Comparison of ENCODE assay signal across 20 cellular contexts in genomic region chr2:121524650-121525425, GRCh38. TPM values are rescaled to one million over a fixed set of nuclear protein-coding genes. Genes with fewer than 3 reads are reported as not detected.
DNase-seq lines count a peak whose midpoint lies in the region; ATAC-seq and TF ChIP-seq lines count a peak whose summit lies in the region.
"Had no signal": no experiment of that assay in that cellular context is flagged by ENCODE, and none has a peak within 500 bp of the region (broad histone marks: within the 10 kb centered on the region; RNA-seq: fewer than 3 reads in every experiment).

No MANE protein-coding gene starts in this region.

- H4K20me1 ChIP-seq in GM23338 (replicated peaks; ENCODE audit: insufficient read depth), result peaks cover 14% of the 10 kb centered on the region; the same call in 1 of the 2 replicates

- H3K4me2 ChIP-seq in GM23338, result no peak overlapping the region
- H3K4me2 ChIP-seq: SK-N-SH had no signal

- CTCF ChIA-PET in WTC11 (lab: Charles Lee), result no interaction called here

- H2AFZ ChIP-seq in GM23338, result no peak overlapping the region

- peaks cover 31% of the 10 kb centered on the region for H3K79me2 ChIP-seq in GM23338 (replicated peaks; ENCODE audit: insufficient read depth)

- H3K27me3 ChIP-seq in GM23338 (ENCODE audit: insufficient read depth), result no peaks in the 10 kb centered on the region
- H3K27me3 ChIP-seq: colonic mucosa, right lobe of liver had no signal

- POLR2A ChIA-PET in WTC11 (lab: Charles Lee), result no interaction called here

- TF ChIP-seq CTCF in GM23338 (conservative IDR thresholded peaks at IDR 0.05; ENCODE audit: low read depth in 2 of 2), result no peak
- no peak for TF ChIP-seq CTCF in WTC11 (IDR thresholded peaks at IDR 0.05)
- no peak for TF ChIP-seq CTCF in nephron progenitor cell (IDR thresholded peaks at IDR 0.05)

- H3K4me1 Mint-ChIP-seq in GM23338, result peaks cover 32% of the 10 kb centered on the region
- peaks cover 29% of the 10 kb centered on the region for H3K4me1 Mint-ChIP-seq in WTC11
- peaks cover 18% of the 10 kb centered on the region for H3K4me1 Mint-ChIP-seq in nephron progenitor cell

- H3F3A ChIP-seq in GM23338 (replicated peaks; ENCODE audit: low read depth), result no peaks in the 10 kb centered on the region

- H3K27me3 Mint-ChIP-seq in GM23338 (ENCODE audit: insufficient read depth, low read depth, poor library complexity) (peaks cover 2% of the 10 kb centered on the region), WTC11 (ENCODE audit: low read depth) (no peaks in the 10 kb centered on the region), nephron progenitor cell (ENCODE audit: low read depth, poor library complexity) (no peaks in the 10 kb centered on the region)

- H3K4me3 ChIP-seq in GM23338, result no peak overlapping the region
- H3K4me3 ChIP-seq: colonic mucosa, right lobe of liver had no signal

- H3K27ac Mint-ChIP-seq in GM23338, result peak overlapping the region; percentile 51; the same call in 1 of the 2 replicates
- H3K27ac Mint-ChIP-seq in WTC11, result peak overlapping the region; percentile 44; the same call in 1 of the 2 replicates
- peak overlapping the region; percentile 31 for H3K27ac Mint-ChIP-seq in nephron progenitor cell

- H3K27ac ChIP-seq in GM23338 (ENCODE audit: low read depth), result peak overlapping the region; percentile 69; the same call in 1 of the 2 replicates
- H3K27ac ChIP-seq: colonic mucosa, right lobe of liver, VCaP had no signal

- ATAC-seq in GM23338 (peak; percentile 67), WTC11 (peak; percentile 49), HG03469 (IDR thresholded peaks at IDR 0.05; ENCODE audit: unreplicated experiment) (no peak)

- no peak for TF ChIP-seq POLR2A in erythroblast (IDR thresholded peaks at IDR 0.05; ENCODE audit: low read length)

- peaks cover 29% of the 10 kb centered on the region for H3K36me3 Mint-ChIP-seq in GM23338 (ENCODE audit: low read depth)
- peaks cover 30% of the 10 kb centered on the region for H3K36me3 Mint-ChIP-seq in WTC11
- H3K36me3 Mint-ChIP-seq in nephron progenitor cell (ENCODE audit: low read depth), result peaks cover 11% of the 10 kb centered on the region

- H3K9me3 Mint-ChIP-seq in GM23338 (no peaks in the 10 kb centered on the region), WTC11 (no peaks in the 10 kb centered on the region), nephron progenitor cell (no peaks in the 10 kb centered on the region)

- no peak overlapping the region for H3K4me3 Mint-ChIP-seq in GM23338
- H3K4me3 Mint-ChIP-seq in WTC11, result no peak overlapping the region
- H3K4me3 Mint-ChIP-seq in nephron progenitor cell, result no peak overlapping the region

- no peaks in the 10 kb centered on the region for H3K9me2 ChIP-seq in GM23338 (ENCODE audit: insufficient read depth)
- H3K9me2 ChIP-seq: SK-N-SH had no signal

- no peak for DNase-seq in GM23338 (ENCODE audit: low spot score)
- DNase-seq in WTC11 (ENCODE audit: low spot score), result no peak
- DNase-seq in erythroblast (lab: John Stamatoyannopoulos, UW), result peak; percentile 64 to 68
- DNase-seq in nephron progenitor cell, result no peak
- no peak for DNase-seq in NCI-H2171 (lab: John Stamatoyannopoulos, UW)
- no peak for DNase-seq in effector CD4-positive, alpha-beta T cell
- DNase-seq: activated T-cell treated with anti-CD3 and anti-CD28 coated beads for 4 hours; colonic mucosa; NCI-H1694; NCI-H510A; right lobe of liver; stimulated activated CD4-positive, alpha-beta T cell treated with anti-CD3 and anti-CD28 coated beads, Interleukin-4, amount 100 ng/mL, for 1 hour had no signal

- peaks cover 10% of the 10 kb centered on the region for H3K4me1 ChIP-seq in GM23338 (ENCODE audit: insufficient read depth)
- H3K4me1 ChIP-seq: colonic mucosa had no signal

- H3K36me3 ChIP-seq in GM23338 (ENCODE audit: insufficient read depth), result peaks cover 7% of the 10 kb centered on the region
- H3K36me3 ChIP-seq: colonic mucosa, right lobe of liver had no signal

TF ChIP-seq in GM23338, 12 proteins besides CTCF, POLR2A, EP300 and RAD21 (continues in another document):
- TF ChIP-seq CREB1 (CRISPR knock-in tag; IDR thresholded peaks at IDR 0.05; ENCODE audit: low read depth) (no peak), ETS1 (IDR thresholded peaks at IDR 0.05) (no peak), ZNF114 (CRISPR knock-in tag; IDR thresholded peaks at IDR 0.05) (no peak), JUNB (IDR thresholded peaks at IDR 0.05; ENCODE audit: unreplicated experiment) (no peak), NANOG (IDR thresholded peaks at IDR 0.05; ENCODE audit: borderline replicate concordance) (no peak), EZH2 (IDR thresholded peaks at IDR 0.05; ENCODE audit: low read depth, unreplicated experiment) (no peak), ZNF331 (CRISPR knock-in tag; IDR thresholded peaks at IDR 0.05; ENCODE audit: low read depth) (no peak), EZH2phosphoT487 (IDR thresholded peaks at IDR 0.05; ENCODE audit: unreplicated experiment) (no peak), STAT1 (IDR thresholded peaks at IDR 0.05; ENCODE audit: unreplicated experiment) (no peak), POLR2AphosphoS5 (IDR thresholded peaks at IDR 0.05; ENCODE audit: low read depth) (no peak)

TF ChIP-seq in WTC11, 78 proteins besides CTCF, POLR2A, EP300 and RAD21:
- TF ChIP-seq FOXJ3 (CRISPR knock-in tag; IDR thresholded peaks at IDR 0.05; ENCODE audit: borderline replicate concordance) (no peak), ZNF425 (CRISPR knock-in tag; conservative IDR thresholded peaks at IDR 0.05) (no peak)

RNA-seq across cellular contexts. Expression of gene RNU4ATAC, which starts 5.8 kb away (rescaled TPM):
- not detected in 2 replicates for total RNA-seq in GM23338 (2014; rRNA removed; shearing (Covaris generic))
- 9.5 TPM in 1 of 2 replicates, not detected in the other for polyA plus RNA-seq in GM23338 (2016; fragmentation: Nextera tagmentation; extraction: Ambion mirVana)
- not detected in 3 replicates for total RNA-seq in WTC11 (2021)
- total RNA-seq: colonic mucosa, HT1080, right lobe of liver had no signal
- polyA plus RNA-seq: adipose tissue, fibroblast of lung, neural cell, SK-N-SH, urinary bladder had no signal

Comparison
In these comparisons a context has a peak if more than half of its experiments do, and no peak if none do; other contexts are left out.
1. DNase-seq: peak in erythroblast (2 of 2); none in GM23338 (single experiment), WTC11 (single experiment), nephron progenitor cell (single experiment), NCI-H2171 (single experiment) and effector CD4-positive, alpha-beta T cell (single experiment).
2. Peak in every context shown above with its lines, with median percentiles within 50 percentile points of each other: H3K27ac Mint-ChIP-seq.